1 cellular context compared by ENCODE assay signal in the genomic region with DNA sequence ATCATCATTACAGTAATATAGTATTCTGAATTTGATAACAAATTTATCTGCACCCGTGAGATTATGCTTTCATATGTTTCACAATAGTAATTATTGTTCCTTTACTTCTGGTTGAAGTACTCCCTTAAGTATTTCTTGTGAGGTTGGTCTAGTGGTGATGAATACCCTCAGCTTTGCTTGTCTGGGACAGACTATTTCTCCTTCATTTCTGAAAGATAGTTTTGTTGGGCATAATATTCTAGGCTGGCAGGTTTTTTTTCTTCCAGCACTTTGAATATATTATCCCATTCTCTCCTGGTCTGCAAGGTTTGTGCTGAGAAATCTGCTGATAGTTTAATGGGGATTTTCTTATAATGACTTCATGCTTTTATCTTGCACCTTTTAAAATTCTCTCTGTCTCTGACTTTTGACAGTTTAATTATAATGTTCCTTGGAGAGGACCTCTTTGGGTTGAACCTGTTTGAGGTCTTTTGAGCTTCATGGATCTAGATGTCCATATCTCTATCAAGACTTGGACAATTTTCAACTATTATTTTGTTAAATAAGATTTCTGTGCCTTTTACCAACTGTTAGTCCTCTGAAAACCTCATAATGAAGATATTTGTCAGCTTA.
TF ChIP-seq lines count a peak whose summit lies in the region.

No MANE protein-coding gene starts in this region.

TF ChIP-seq in GM23338, 12 proteins besides CTCF, POLR2A, EP300 and RAD21 (continued from another document):
- TF ChIP-seq, protein P1, sequence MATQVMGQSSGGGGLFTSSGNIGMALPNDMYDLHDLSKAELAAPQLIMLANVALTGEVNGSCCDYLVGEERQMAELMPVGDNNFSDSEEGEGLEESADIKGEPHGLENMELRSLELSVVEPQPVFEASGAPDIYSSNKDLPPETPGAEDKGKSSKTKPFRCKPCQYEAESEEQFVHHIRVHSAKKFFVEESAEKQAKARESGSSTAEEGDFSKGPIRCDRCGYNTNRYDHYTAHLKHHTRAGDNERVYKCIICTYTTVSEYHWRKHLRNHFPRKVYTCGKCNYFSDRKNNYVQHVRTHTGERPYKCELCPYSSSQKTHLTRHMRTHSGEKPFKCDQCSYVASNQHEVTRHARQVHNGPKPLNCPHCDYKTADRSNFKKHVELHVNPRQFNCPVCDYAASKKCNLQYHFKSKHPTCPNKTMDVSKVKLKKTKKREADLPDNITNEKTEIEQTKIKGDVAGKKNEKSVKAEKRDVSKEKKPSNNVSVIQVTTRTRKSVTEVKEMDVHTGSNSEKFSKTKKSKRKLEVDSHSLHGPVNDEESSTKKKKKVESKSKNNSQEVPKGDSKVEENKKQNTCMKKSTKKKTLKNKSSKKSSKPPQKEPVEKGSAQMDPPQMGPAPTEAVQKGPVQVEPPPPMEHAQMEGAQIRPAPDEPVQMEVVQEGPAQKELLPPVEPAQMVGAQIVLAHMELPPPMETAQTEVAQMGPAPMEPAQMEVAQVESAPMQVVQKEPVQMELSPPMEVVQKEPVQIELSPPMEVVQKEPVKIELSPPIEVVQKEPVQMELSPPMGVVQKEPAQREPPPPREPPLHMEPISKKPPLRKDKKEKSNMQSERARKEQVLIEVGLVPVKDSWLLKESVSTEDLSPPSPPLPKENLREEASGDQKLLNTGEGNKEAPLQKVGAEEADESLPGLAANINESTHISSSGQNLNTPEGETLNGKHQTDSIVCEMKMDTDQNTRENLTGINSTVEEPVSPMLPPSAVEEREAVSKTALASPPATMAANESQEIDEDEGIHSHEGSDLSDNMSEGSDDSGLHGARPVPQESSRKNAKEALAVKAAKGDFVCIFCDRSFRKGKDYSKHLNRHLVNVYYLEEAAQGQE (IDR thresholded peaks at IDR 0.05; ENCODE audit: unreplicated experiment): no peak
- no peak for TF ChIP-seq STAT1 (IDR thresholded peaks at IDR 0.05; ENCODE audit: unreplicated experiment)
